Comparison of ENCODE assay signal across 16 cellular contexts in genomic region chr11:15944460-15944859, GRCh38.
A peak's percentile ranks its signal among the peaks of the same experiment; 100 is the strongest.
DNase-seq lines count a peak whose midpoint lies in the region; ATAC-seq and TF ChIP-seq lines count a peak whose summit lies in the region.
"Had no signal": no experiment of that assay in that cellular context is flagged by ENCODE, and none has a peak within 500 bp of the region (broad histone marks: within the 10 kb centered on the region; RNA-seq: fewer than 3 reads in every experiment).

No MANE protein-coding gene starts in this region.

- H3K4me1 ChIP-seq in stomach (no peaks in the 10 kb centered on the region), HAP-1 (no peaks in the 10 kb centered on the region)
- H3K4me1 ChIP-seq: SJCRH30 had no signal

- intact Hi-C loops in stomach (cut with DNase I; ENCODE audit: low total_unique reads): no loop called here

- TF ChIP-seq EP300 in stomach (IDR thresholded peaks at IDR 0.05): no peak

- in situ Hi-C loops in HAP-1 (cut with MboI; ENCODE audit: low sequenced_read_pairs): no loop called here

- TF ChIP-seq CTCF in coronary artery (IDR thresholded peaks at IDR 0.05) (no peak), stomach (IDR thresholded peaks at IDR 0.05) (no peak)

- H3K4me3 ChIP-seq in coronary artery: no peak overlapping the region
- no peak overlapping the region for H3K4me3 ChIP-seq in stomach
- H3K4me3 ChIP-seq in HAP-1: no peak overlapping the region
- H3K4me3 ChIP-seq: SJCRH30 had no signal

- no peaks in the 10 kb centered on the region for H3K27me3 ChIP-seq in stomach
- H3K27me3 ChIP-seq in HAP-1 (ENCODE audit: low read depth): no peaks in the 10 kb centered on the region
- H3K27me3 ChIP-seq: SJCRH30 had no signal

- TF ChIP-seq POLR2A in stomach (IDR thresholded peaks at IDR 0.05): no peak

- H3K9me3 ChIP-seq in stomach: peaks cover 0 to 9% (median 2%) of the 10 kb centered on the region in 4 donors
- H3K9me3 ChIP-seq in HAP-1: peaks cover 3% of the 10 kb centered on the region; the same call in 1 of the 2 replicates
- H3K9me3 ChIP-seq: SJCRH30 had no signal

- DNase-seq in HT-29 (ENCODE audit: low spot score) (peak; percentile 42), coronary artery (ENCODE audit: low spot score) (peak; percentile 33), left kidney (ENCODE audit: low read depth, low spot score) (peak; percentile 28), stomach (peak; percentile 35), inferior parietal cortex (ENCODE audit: extremely low spot score) (no peak), HAP-1 (ENCODE audit: low spot score in 2 of 2) (no peak)
- DNase-seq: ACHN; CD4-positive, alpha-beta T cell; EL; H7; NCI-H1930; NCI-H446; RPMI8226; SJCRH30 had no signal

- H3K36me3 ChIP-seq in stomach (no peaks in the 10 kb centered on the region), HAP-1 (replicated peaks) (no peaks in the 10 kb centered on the region)
- H3K36me3 ChIP-seq: SJCRH30 had no signal

- H3K27ac ChIP-seq in coronary artery (no peak overlapping the region), stomach (no peak overlapping the region)
- H3K27ac ChIP-seq: SJCRH30 had no signal

- ATAC-seq in GM21576 (IDR thresholded peaks at IDR 0.05; ENCODE audit: unreplicated experiment): no peak
- no peak for ATAC-seq in GM18870 (IDR thresholded peaks at IDR 0.05; ENCODE audit: unreplicated experiment)

Comparison
In these comparisons a context has a peak if more than half of its experiments do, and no peak if none do; other contexts are left out.
1. DNase-seq: peak in HT-29 (single experiment), coronary artery (single experiment), left kidney (single experiment) and stomach (single experiment); none in inferior parietal cortex (single experiment) and HAP-1 (0 of 2).